9 cellular contexts compared by ENCODE assay signal in the genomic region with DNA sequence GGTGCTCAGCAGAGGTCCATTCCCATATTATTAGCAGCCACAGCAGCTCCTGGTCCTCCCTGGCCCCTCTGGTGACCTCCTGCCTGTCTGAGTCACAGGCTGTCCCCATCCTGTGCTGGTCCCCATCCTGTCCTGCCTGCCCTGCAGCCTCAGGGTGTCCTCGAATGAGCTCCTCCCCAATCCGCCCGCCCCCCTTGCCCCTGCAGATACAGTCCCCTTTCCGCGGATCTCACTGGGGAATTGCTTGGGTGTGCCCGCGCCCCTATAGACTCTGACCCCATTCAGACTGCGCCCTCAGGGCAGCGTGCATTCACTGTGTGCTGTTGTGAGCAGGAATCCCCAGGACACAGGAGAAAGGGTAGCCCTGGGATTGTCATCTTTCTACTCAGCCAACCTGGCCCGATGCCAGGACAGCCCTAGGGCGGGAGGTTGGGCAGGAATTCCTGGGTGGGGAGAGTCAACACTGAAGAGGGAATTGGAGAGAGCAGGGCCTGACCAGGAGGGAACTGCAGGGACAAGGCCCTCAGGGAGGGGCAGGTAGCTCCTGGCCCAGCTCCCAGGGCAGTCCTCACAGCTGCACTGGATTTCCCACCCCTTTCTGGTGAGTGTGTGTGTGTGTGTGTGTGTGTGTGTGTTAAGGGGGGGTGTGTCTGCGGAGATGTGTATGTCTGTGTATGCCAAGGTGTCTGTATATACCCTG. TPM values are rescaled to one million over a fixed set of nuclear protein-coding genes. Genes with fewer than 3 reads are reported as not detected.
DNase-seq lines count a peak whose midpoint lies in the region; ATAC-seq and TF ChIP-seq lines count a peak whose summit lies in the region.
"Had no signal": no experiment of that assay in that cellular context is flagged by ENCODE, and none has a peak within 500 bp of the region (broad histone marks: within the 10 kb centered on the region; RNA-seq: fewer than 3 reads in every experiment).

No MANE protein-coding gene starts in this region.

- DNase-seq in COR-L47 (lab: John Stamatoyannopoulos, UW), result peak; percentile 96
- peak; percentile 24 to 56 for DNase-seq in NCI-H187 (lab: John Stamatoyannopoulos, UW)
- peak; percentile 88 for DNase-seq in astrocyte of the hippocampus (ENCODE audit: low read depth, low spot score)
- DNase-seq in stimulated activated CD4-positive, alpha-beta T cell treated with anti-CD3 and anti-CD28 coated beads, Interleukin-2, amount 100 ng/mL, for 48 hours, result no peak
- DNase-seq in GM13976 (ENCODE audit: low spot score), result no peak
- DNase-seq in OCI-M2 (lab: John Stamatoyannopoulos, UW; ENCODE audit: unreplicated experiment), result no peak

- in situ Hi-C loops in GM13976 (cut with MboI; ENCODE audit: low sequenced_read_pairs, unreplicated experiment), result no loop called here

- H3K4me1 ChIP-seq in liver (ENCODE audit: control insufficient read depth in 4 of 4, insufficient read depth in 4 of 4, low read length in 3 of 4), result peaks cover 0 to 4% (median 0%) of the 10 kb centered on the region in 4 donors

- H3K9me3 ChIP-seq in liver (ENCODE audit: control insufficient read depth in 4 of 4, low read length in 3 of 4), result peaks cover 0 to 3% (median 0%) of the 10 kb centered on the region in 4 donors

- H3K36me3 ChIP-seq in liver (ENCODE audit: control insufficient read depth in 4 of 4, insufficient read depth in 3 of 4, low read depth in 1 of 4, low read length in 3 of 4), result no peaks in the 10 kb centered on the region

- TF ChIP-seq CTCF in liver (IDR thresholded peaks at IDR 0.05; ENCODE audit: low read depth, low read length, missing input control) (no peak), GM13976 (IDR thresholded peaks at IDR 0.05; ENCODE audit: borderline replicate concordance, control extremely low read depth, extremely low read depth, insufficient read depth, missing control alignments) (no peak)

- ATAC-seq in GM18861 (IDR thresholded peaks at IDR 0.05; ENCODE audit: unreplicated experiment), result no peak

- H3K27ac ChIP-seq in liver (ENCODE audit: low read depth in 1 of 2, low read length in 2 of 2), result no peak overlapping the region

- no peaks in the 10 kb centered on the region for H3K27me3 ChIP-seq in liver (ENCODE audit: control insufficient read depth in 4 of 4, insufficient read depth in 4 of 4, low read length in 3 of 4)

- no peak overlapping the region for H3K4me3 ChIP-seq in liver (ENCODE audit: low read depth in 1 of 3, low read length in 3 of 3)

- no peak overlapping the region for H3K9ac ChIP-seq in liver (ENCODE audit: low read depth in 1 of 2, low read length in 2 of 2)

- no peak for TF ChIP-seq RAD21 in liver (IDR thresholded peaks at IDR 0.05)

- WGBS in liver, result 56% methylated on average over 12 of the region's 12 CpGs

TF ChIP-seq in liver, 16 proteins besides CTCF, POLR2A, EP300 and RAD21:
- TF ChIP-seq HNF4A (conservative IDR thresholded peaks at IDR 0.05), result no peak
- peak; percentile 6 for TF ChIP-seq FOXA2 (IDR thresholded peaks at IDR 0.05)
- TF ChIP-seq SP1 (IDR thresholded peaks at IDR 0.05), result peak; percentile 24
- no peak for TF ChIP-seq EGR1 (IDR thresholded peaks at IDR 0.05; ENCODE audit: low read depth in 2 of 2)
- peak; percentile 30 for TF ChIP-seq NR2F2 (IDR thresholded peaks at IDR 0.05)
- TF ChIP-seq, protein P1, sequence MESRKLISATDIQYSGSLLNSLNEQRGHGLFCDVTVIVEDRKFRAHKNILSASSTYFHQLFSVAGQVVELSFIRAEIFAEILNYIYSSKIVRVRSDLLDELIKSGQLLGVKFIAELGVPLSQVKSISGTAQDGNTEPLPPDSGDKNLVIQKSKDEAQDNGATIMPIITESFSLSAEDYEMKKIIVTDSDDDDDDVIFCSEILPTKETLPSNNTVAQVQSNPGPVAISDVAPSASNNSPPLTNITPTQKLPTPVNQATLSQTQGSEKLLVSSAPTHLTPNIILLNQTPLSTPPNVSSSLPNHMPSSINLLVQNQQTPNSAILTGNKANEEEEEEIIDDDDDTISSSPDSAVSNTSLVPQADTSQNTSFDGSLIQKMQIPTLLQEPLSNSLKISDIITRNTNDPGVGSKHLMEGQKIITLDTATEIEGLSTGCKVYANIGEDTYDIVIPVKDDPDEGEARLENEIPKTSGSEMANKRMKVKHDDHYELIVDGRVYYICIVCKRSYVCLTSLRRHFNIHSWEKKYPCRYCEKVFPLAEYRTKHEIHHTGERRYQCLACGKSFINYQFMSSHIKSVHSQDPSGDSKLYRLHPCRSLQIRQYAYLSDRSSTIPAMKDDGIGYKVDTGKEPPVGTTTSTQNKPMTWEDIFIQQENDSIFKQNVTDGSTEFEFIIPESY (IDR thresholded peaks at IDR 0.05), result no peak
- no peak for TF ChIP-seq HNF4G (IDR thresholded peaks at IDR 0.05)

RNA-seq across cellular contexts. Expression of a gene that starts 1.1 kb away (rescaled TPM):
- not detected for total RNA-seq in liver
- polyA plus RNA-seq in liver, result not detected
- total RNA-seq: fibroblast of villous mesenchyme had no signal

RNA-seq across cellular contexts. Expression of a gene that starts 12.5 kb away (rescaled TPM):
- total RNA-seq in liver, result not detected
- 1 to 10 TPM; 1.7 to 3.3 TPM for polyA plus RNA-seq in liver
- total RNA-seq: fibroblast of villous mesenchyme had no signal

Comparison
In these comparisons a context has a peak if more than half of its experiments do, and no peak if none do; other contexts are left out.
1. DNase-seq: peak in COR-L47 (single experiment), NCI-H187 (2 of 2) and astrocyte of the hippocampus (single experiment); none in stimulated activated CD4-positive, alpha-beta T cell treated with anti-CD3 and anti-CD28 coated beads, Interleukin-2, amount 100 ng/mL, for 48 hours (0 of 2), GM13976 (single experiment) and OCI-M2 (single experiment).